ENCODE assay signal across 28 cellular contexts in genomic region chr7:103031024-103031423, GRCh38.
"Had no signal": no experiment of that assay in that cellular context is flagged by ENCODE, and none has a peak within 500 bp of the region (broad histone marks: within the 10 kb centered on the region; RNA-seq: fewer than 3 reads in every experiment).

No MANE protein-coding gene starts in this region.

- H3K27me3 Mint-ChIP-seq: stimulated activated memory B cell treated with anti-CD40 and anti-IgM and Interleukin-4, amounts not matched to agents 10 μg/mL and 1 μg/mL and 100 μg/mL, for 72 hours; stimulated activated naive CD8-positive, alpha-beta T cell treated with anti-CD3 and anti-CD28 coated beads, Interleukin-15, amount 100 ng/mL, for 72 hours; stimulated activated naive CD8-positive, alpha-beta T cell treated with anti-CD3 and anti-CD28 coated beads, Interleukin-15, Interleukin-2, amounts not matched to agents 100 ng/mL and 50 ng/mL, for 24 hours; type B pancreatic cell had no signal

- H3K27me3 ChIP-seq: stomach, suprapubic skin, testis, thyroid gland, tibial artery, tibial nerve, transverse colon, upper lobe of left lung, upper lobe of right lung, uterus, vagina had no signal

- H3K27ac Mint-ChIP-seq: stimulated activated effector memory CD8-positive, alpha-beta T cell treated with anti-CD3 and anti-CD28 coated beads, Interleukin-12 subunit alpha, Interleukin-12 subunit beta, amount 100 ng/mL, for 72 hours; stimulated activated memory B cell treated with anti-CD40 and anti-IgM and Interleukin-4, amounts not matched to agents 10 μg/mL and 1 μg/mL and 100 μg/mL, for 72 hours; stimulated activated naive CD8-positive, alpha-beta T cell treated with anti-CD3 and anti-CD28 coated beads, Interleukin-15, amount 100 ng/mL, for 72 hours; stimulated activated naive CD8-positive, alpha-beta T cell treated with anti-CD3 and anti-CD28 coated beads, Interleukin-15, Interleukin-2, amounts not matched to agents 100 ng/mL and 50 ng/mL, for 24 hours; type B pancreatic cell had no signal

- H3K27ac ChIP-seq: stomach, suprapubic skin, testis, thoracic aorta, thyroid gland, tibial artery, tibial nerve, transverse colon, upper lobe of left lung, upper lobe of right lung, uterus, vagina had no signal

- H3K4me3 ChIP-seq: stomach, suprapubic skin, testis, thoracic aorta, thyroid gland, tibial artery, tibial nerve, transverse colon, upper lobe of left lung, upper lobe of right lung, uterus, vagina had no signal

- H3K9me3 Mint-ChIP-seq: stimulated activated effector memory CD8-positive, alpha-beta T cell treated with anti-CD3 and anti-CD28 coated beads, Interleukin-12 subunit alpha, Interleukin-12 subunit beta, amount 100 ng/mL, for 72 hours; stimulated activated memory B cell treated with anti-CD40 and anti-IgM and Interleukin-4, amounts not matched to agents 10 μg/mL and 1 μg/mL and 100 μg/mL, for 72 hours; stimulated activated naive CD8-positive, alpha-beta T cell treated with anti-CD3 and anti-CD28 coated beads, Interleukin-15, amount 100 ng/mL, for 72 hours; stimulated activated naive CD8-positive, alpha-beta T cell treated with anti-CD3 and anti-CD28 coated beads, Interleukin-15, Interleukin-2, amounts not matched to agents 100 ng/mL and 50 ng/mL, for 24 hours; type B pancreatic cell had no signal

- ATAC-seq: stimulated activated effector memory CD8-positive, alpha-beta T cell treated with anti-CD3 and anti-CD28 coated beads, Interleukin-12 subunit alpha, Interleukin-12 subunit beta, amount 100 ng/mL, for 72 hours; stimulated activated memory B cell treated with anti-CD40 and anti-IgM and Interleukin-4, amounts not matched to agents 10 μg/mL and 1 μg/mL and 100 μg/mL, for 72 hours; stimulated activated naive CD8-positive, alpha-beta T cell treated with anti-CD3 and anti-CD28 coated beads, Interleukin-15, amount 100 ng/mL, for 72 hours; stimulated activated naive CD8-positive, alpha-beta T cell treated with anti-CD3 and anti-CD28 coated beads, Interleukin-15, Interleukin-2, amounts not matched to agents 100 U/mL and 50 U/mL, for 24 hours; upper lobe of right lung had no signal

- FAIRE-seq: urothelium cell line had no signal

- H3K9me3 ChIP-seq: stomach, suprapubic skin, testis, thoracic aorta, thyroid gland, tibial artery, tibial nerve, transverse colon, upper lobe of left lung, upper lobe of right lung, uterus, vagina had no signal

- H3K4me3 Mint-ChIP-seq: stimulated activated effector memory CD8-positive, alpha-beta T cell treated with anti-CD3 and anti-CD28 coated beads, Interleukin-12 subunit alpha, Interleukin-12 subunit beta, amount 100 ng/mL, for 72 hours; stimulated activated memory B cell treated with anti-CD40 and anti-IgM and Interleukin-4, amounts not matched to agents 10 μg/mL and 1 μg/mL and 100 μg/mL, for 72 hours; stimulated activated naive CD8-positive, alpha-beta T cell treated with anti-CD3 and anti-CD28 coated beads, Interleukin-15, amount 100 ng/mL, for 72 hours; stimulated activated naive CD8-positive, alpha-beta T cell treated with anti-CD3 and anti-CD28 coated beads, Interleukin-15, Interleukin-2, amounts not matched to agents 100 ng/mL and 50 ng/mL, for 24 hours; type B pancreatic cell had no signal

- H3K4me1 Mint-ChIP-seq: stimulated activated effector memory CD8-positive, alpha-beta T cell treated with anti-CD3 and anti-CD28 coated beads, Interleukin-12 subunit alpha, Interleukin-12 subunit beta, amount 100 ng/mL, for 72 hours; stimulated activated memory B cell treated with anti-CD40 and anti-IgM and Interleukin-4, amounts not matched to agents 10 μg/mL and 1 μg/mL and 100 μg/mL, for 72 hours; stimulated activated naive CD8-positive, alpha-beta T cell treated with anti-CD3 and anti-CD28 coated beads, Interleukin-15, amount 100 ng/mL, for 72 hours had no signal

- H3K36me3 ChIP-seq: stomach, suprapubic skin, thoracic aorta, thyroid gland, tibial artery, tibial nerve, transverse colon, upper lobe of left lung, upper lobe of right lung, uterus, vagina had no signal

- H3K36me3 Mint-ChIP-seq: stimulated activated effector memory CD8-positive, alpha-beta T cell treated with anti-CD3 and anti-CD28 coated beads, Interleukin-12 subunit alpha, Interleukin-12 subunit beta, amount 100 ng/mL, for 72 hours; stimulated activated memory B cell treated with anti-CD40 and anti-IgM and Interleukin-4, amounts not matched to agents 10 μg/mL and 1 μg/mL and 100 μg/mL, for 72 hours; type B pancreatic cell had no signal

- H3K4me1 ChIP-seq: stomach, suprapubic skin, testis, thyroid gland, tibial artery, tibial nerve, transverse colon, upper lobe of left lung, upper lobe of right lung, uterus, vagina had no signal

- DNase-seq: stimulated activated CD4-positive, alpha-beta T cell treated with anti-CD3 and anti-CD28 coated beads, Interleukin-2, amount 100 ng/mL, for 48 hours; stimulated activated CD4-positive, alpha-beta T cell treated with anti-CD3 and anti-CD28 coated beads, Interleukin-4, amount 100 ng/mL, for 1 hour; stimulated activated CD4-positive, alpha-beta T cell treated with anti-CD3 and anti-CD28 coated beads, Interleukin-4, amount 100 ng/mL, for 24 hours; stimulated activated CD4-positive, alpha-beta T cell treated with anti-CD3 and anti-CD28 coated beads, Interleukin-4, amount 100 ng/mL, for 4 hours; stimulated activated CD8-positive, alpha-beta memory T cell treated with anti-CD3 and anti-CD28 coated beads, Interleukin-4, amount 100 ng/mL, for 48 hours; stimulated activated naive CD4-positive, alpha-beta T cell; stimulated activated naive CD4-positive, alpha-beta T cell treated with Interleukin-2 at 50 U/mL for 16 hours; stimulated activated naive CD8-positive, alpha-beta T cell treated with anti-CD3 and anti-CD28 coated beads, Interleukin-15, amount 100 ng/mL, for 72 hours; stimulated activated naive CD8-positive, alpha-beta T cell treated with anti-CD3 and anti-CD28 coated beads, Interleukin-15, Interleukin-2, amounts not matched to agents 100 U/mL and 50 U/mL, for 24 hours; stomach; substantia nigra; testis; thyroid gland; tibial artery; transverse colon; trophoblast cell; upper lobe of left lung; upper lobe of right lung; uterus had no signal
